Comparison of ENCODE assay signal across 22 cellular contexts in genomic region chr16:53666816-53667415, GRCh38. TPM values are rescaled to one million over a fixed set of nuclear protein-coding genes. Genes with fewer than 3 reads are reported as not detected.
DNase-seq lines count a peak whose midpoint lies in the region; ATAC-seq and TF ChIP-seq lines count a peak whose summit lies in the region.
"Had no signal": no experiment of that assay in that cellular context is flagged by ENCODE, and none has a peak within 500 bp of the region (broad histone marks: within the 10 kb centered on the region; RNA-seq: fewer than 3 reads in every experiment).

No MANE protein-coding gene starts in this region.

- DNase-seq in AG10803 (ENCODE audit: low read depth) (peak; percentile 86), H4 (ENCODE audit: low spot score) (peak; percentile 8), adipocyte (ENCODE audit: low read depth) (peak; percentile 48), myocyte (ENCODE audit: low read depth) (peak; percentile 83), KG1 (lab: John Stamatoyannopoulos, UW) (no peak), HEK293T (ENCODE audit: extremely low spot score) (no peak)
- no peak for DNase-seq in stimulated activated CD4-positive, alpha-beta T cell treated with anti-CD3 and anti-CD28 coated beads, Interleukin-1b, Interleukin-23, amount 100 ng/mL, for 48 hours
- DNase-seq: ACHN; activated CD4-positive, alpha-beta T cell treated with anti-CD3 and anti-CD28 coated beads, Interleukin-2, amount 50 U/mL, for 48 hours; activated CD4-positive, CD25-positive, alpha-beta regulatory T cell treated with anti-CD3 and anti-CD28 coated beads, Interleukin-2, amount 50 U/mL, for 72 hours; activated gamma-delta T cell treated with Interleukin-2 at 50 U/mL for 16 hours; activated T-cell treated with anti-CD3 and anti-CD28 coated beads, Interleukin-2, amount 50 U/mL, for 48 hours; endodermal cell; gastrocnemius medialis; HCEC 1CT; NCI-H2029 treated with DMSO at 0.1 percent for 48 hours; NCI-H524 treated with DMSO at 0.1 percent for 48 hours; stimulated activated naive B cell treated with anti-CD40 and anti-IgM and Interleukin-4, amounts not matched to agents 10 μg/mL and 1 μg/mL and 100 μg/mL, for 72 hours; substantia nigra; T-helper 2 cell had no signal

- no peak overlapping the region for H3K9ac ChIP-seq in adipocyte (ENCODE audit: low read length)

- no peaks in the 10 kb centered on the region for H3K36me3 ChIP-seq in adipocyte (ENCODE audit: control insufficient read depth, insufficient read depth, low read length, severe bottlenecking)
- H3K36me3 ChIP-seq: gastrocnemius medialis had no signal

- no peak for ATAC-seq in HG02938 (IDR thresholded peaks at IDR 0.05; ENCODE audit: unreplicated experiment)
- ATAC-seq: gastrocnemius medialis; SK-N-SH treated with all-trans-retinoic acid at 6 μM for 48 hours; stimulated activated naive B cell treated with anti-CD40 and anti-IgM and Interleukin-4, amounts not matched to agents 10 μg/mL and 1 μg/mL and 100 μg/mL, for 72 hours had no signal

- POLR2A ChIA-PET in HEK293T (lab: Yijun Ruan, JAX), result no interaction called here

- H3K27me3 ChIP-seq in adipocyte (replicated peaks; ENCODE audit: control insufficient read depth, insufficient read depth, low read length), result no peaks in the 10 kb centered on the region
- H3K27me3 ChIP-seq: gastrocnemius medialis had no signal

- CTCF ChIA-PET in HEK293T (lab: Yijun Ruan, JAX), result no interaction called here

- H3K4me3 ChIP-seq in AG10803 (ENCODE audit: low read length) (no peak overlapping the region), adipocyte (ENCODE audit: low read length) (no peak overlapping the region)
- H3K4me3 ChIP-seq: gastrocnemius medialis had no signal

- peaks cover 54% of the 10 kb centered on the region for H3K4me1 ChIP-seq in adipocyte (ENCODE audit: control insufficient read depth, insufficient read depth, low read length)
- H3K4me1 ChIP-seq: gastrocnemius medialis had no signal

- no peak for TF ChIP-seq CTCF in AG10803 (conservative IDR thresholded peaks at IDR 0.05; ENCODE audit: low read length)

- no peaks in the 10 kb centered on the region for H3K9me3 ChIP-seq in adipocyte (ENCODE audit: control insufficient read depth, low read length)
- H3K9me3 ChIP-seq: gastrocnemius medialis had no signal

TF ChIP-seq in HEK293T, 16 proteins besides CTCF, POLR2A, EP300 and RAD21:
- no peak for TF ChIP-seq L3MBTL2 (conservative IDR thresholded peaks at IDR 0.05)
- no peak for TF ChIP-seq SP1 (IDR thresholded peaks at IDR 0.05)
- TF ChIP-seq ZNF384 (IDR thresholded peaks at IDR 0.05), result no peak

RNA-seq across cellular contexts. Expression of gene RPGRIP1L, which starts 36.7 kb away (rescaled TPM):
- 5.5 and 8.2 TPM in 2 replicates for total RNA-seq in H4 (2014; rRNA removed; shearing (Covaris generic))
- 8.9 TPM in 2 replicates for total RNA-seq in myocyte
- polyA plus RNA-seq in myocyte (2012), result 6.9 TPM

RNA-seq across cellular contexts. Expression of gene FTO, which starts 37.0 kb away (rescaled TPM):
- total RNA-seq in H4 (2014; rRNA removed; shearing (Covaris generic)), result 62.8 and 73.6 TPM in 2 replicates
- 121 and 137 TPM in 2 replicates for total RNA-seq in myocyte
- polyA plus RNA-seq in myocyte (2012), result 140 TPM

Comparison
In these comparisons a context has a peak if more than half of its experiments do, and no peak if none do; other contexts are left out.
1. DNase-seq: peak in AG10803 (single experiment), H4 (single experiment), adipocyte (single experiment) and myocyte (single experiment); none in KG1 (single experiment), HEK293T (single experiment) and stimulated activated CD4-positive, alpha-beta T cell treated with anti-CD3 and anti-CD28 coated beads, Interleukin-1b, Interleukin-23, amount 100 ng/mL, for 48 hours (single experiment).